9 cellular contexts compared by ENCODE assay signal in the genomic region with DNA sequence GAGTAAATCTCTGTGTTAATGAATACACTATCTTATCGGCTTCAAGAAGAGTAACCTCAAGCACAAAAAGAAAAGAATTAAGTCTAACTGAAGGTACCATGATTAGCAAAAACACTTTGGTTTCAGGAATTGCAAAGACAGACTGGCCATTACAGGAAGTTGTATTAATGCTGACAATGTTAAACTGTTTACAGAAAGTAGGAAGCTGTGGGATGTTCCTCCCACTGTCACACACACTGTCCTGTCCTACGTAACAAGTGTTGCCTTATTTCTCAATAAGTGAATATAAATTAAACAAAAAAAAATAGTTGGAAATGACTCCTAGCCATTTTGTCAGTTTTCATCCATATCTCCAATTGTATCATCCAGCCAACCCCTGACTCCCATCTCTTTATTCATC. TPM values are rescaled to one million over a fixed set of nuclear protein-coding genes. Genes with fewer than 3 reads are reported as not detected.
DNase-seq lines count a peak whose midpoint lies in the region; ATAC-seq and TF ChIP-seq lines count a peak whose summit lies in the region.
"Had no signal": no experiment of that assay in that cellular context is flagged by ENCODE, and none has a peak within 500 bp of the region (broad histone marks: within the 10 kb centered on the region; RNA-seq: fewer than 3 reads in every experiment).

No MANE protein-coding gene starts in this region.

- no peak for TF ChIP-seq POLR2A in tibial nerve (IDR thresholded peaks at IDR 0.05)

- peak overlapping the region; percentile 68 for H3K27ac Mint-ChIP-seq in activated naive CD8-positive, alpha-beta T cell treated with anti-CD3 and anti-CD28 coated beads, Interleukin-2, amount 50 U/mL, for 24 hours

- H3K27me3 Mint-ChIP-seq in activated T-cell treated with anti-CD3 and anti-CD28 coated beads, Interleukin-2, amount 50 U/mL, for 4 hours (ENCODE audit: low read depth) = no peaks in the 10 kb centered on the region
- no peaks in the 10 kb centered on the region for H3K27me3 Mint-ChIP-seq in activated naive CD8-positive, alpha-beta T cell treated with anti-CD3 and anti-CD28 coated beads, Interleukin-2, amount 50 U/mL, for 24 hours

- H3K27me3 ChIP-seq in tibial nerve = no peaks in the 10 kb centered on the region

- DNase-seq in activated T-cell treated with anti-CD3 and anti-CD28 coated beads, Interleukin-2, amount 50 U/mL, for 4 hours = no peak
- no peak for DNase-seq in activated T-cell treated with anti-CD3 and anti-CD28 coated beads for 4 hours
- DNase-seq in activated naive CD8-positive, alpha-beta T cell treated with anti-CD3 and anti-CD28 coated beads, Interleukin-2, amount 50 U/mL, for 24 hours = no peak
- peak; percentile 18 to 30 for DNase-seq in lung microvascular endothelial cell (ENCODE audit: low read depth in 2 of 2)
- no peak for DNase-seq in tibial nerve (ENCODE audit: low spot score in 2 of 2)
- no peak for DNase-seq in hypothalamus (lab: John Stamatoyannopoulos, UW)
- DNase-seq in GM13976 (ENCODE audit: low spot score) = no peak
- DNase-seq: NCI-H1436 had no signal

- ATAC-seq in activated T-cell treated with anti-CD3 and anti-CD28 coated beads, Interleukin-2, amount 50 U/mL, for 4 hours = no peak
- no peak for ATAC-seq in activated naive CD8-positive, alpha-beta T cell treated with anti-CD3 and anti-CD28 coated beads, Interleukin-2, amount 50 U/mL, for 24 hours
- ATAC-seq in GM18519 (IDR thresholded peaks at IDR 0.05; ENCODE audit: low FRiP score, unreplicated experiment) = no peak

- H3K4me1 Mint-ChIP-seq in activated T-cell treated with anti-CD3 and anti-CD28 coated beads, Interleukin-2, amount 50 U/mL, for 4 hours (ENCODE audit: low read depth) = peaks cover 82% of the 10 kb centered on the region
- peaks cover 89% of the 10 kb centered on the region for H3K4me1 Mint-ChIP-seq in activated naive CD8-positive, alpha-beta T cell treated with anti-CD3 and anti-CD28 coated beads, Interleukin-2, amount 50 U/mL, for 24 hours

- 37 to 52% methylated on average over 2 of the region's 2 CpGs for WGBS in tibial nerve, 2 donors

- TF ChIP-seq EP300 in tibial nerve (IDR thresholded peaks at IDR 0.05) = peak in 1 of 2 donors; percentile 70

- TF ChIP-seq CTCF in tibial nerve (IDR thresholded peaks at IDR 0.05) (no peak), GM13976 (IDR thresholded peaks at IDR 0.05; ENCODE audit: borderline replicate concordance, control extremely low read depth, extremely low read depth, insufficient read depth, missing control alignments) (no peak)

- peak overlapping the region; percentile 6 for H3K4me3 Mint-ChIP-seq in activated T-cell treated with anti-CD3 and anti-CD28 coated beads, Interleukin-2, amount 50 U/mL, for 4 hours
- no peak overlapping the region for H3K4me3 Mint-ChIP-seq in activated naive CD8-positive, alpha-beta T cell treated with anti-CD3 and anti-CD28 coated beads, Interleukin-2, amount 50 U/mL, for 24 hours

- no peak overlapping the region for H3K4me3 ChIP-seq in tibial nerve

- H3K36me3 ChIP-seq in tibial nerve = peaks cover 2 to 62% (median 10%) of the 10 kb centered on the region in 3 donors

- H3K36me3 Mint-ChIP-seq in activated T-cell treated with anti-CD3 and anti-CD28 coated beads, Interleukin-2, amount 50 U/mL, for 4 hours (ENCODE audit: insufficient read depth) = peaks cover 45% of the 10 kb centered on the region
- peaks cover 83% of the 10 kb centered on the region for H3K36me3 Mint-ChIP-seq in activated naive CD8-positive, alpha-beta T cell treated with anti-CD3 and anti-CD28 coated beads, Interleukin-2, amount 50 U/mL, for 24 hours (ENCODE audit: low read depth)

- in situ Hi-C loops in GM13976 (cut with MboI; ENCODE audit: low sequenced_read_pairs, unreplicated experiment) = no loop called here

- peaks cover 0 to 88% (median 49%) of the 10 kb centered on the region in 4 donors for H3K4me1 ChIP-seq in tibial nerve

- no peaks in the 10 kb centered on the region for H3K9me3 ChIP-seq in tibial nerve

- H3K27ac ChIP-seq in tibial nerve = peak overlapping the region in 3 of 4 donors; percentile 32 to 81 (median 61)

- H3K9me3 Mint-ChIP-seq in activated T-cell treated with anti-CD3 and anti-CD28 coated beads, Interleukin-2, amount 50 U/mL, for 4 hours = no peaks in the 10 kb centered on the region
- H3K9me3 Mint-ChIP-seq in activated naive CD8-positive, alpha-beta T cell treated with anti-CD3 and anti-CD28 coated beads, Interleukin-2, amount 50 U/mL, for 24 hours = no peaks in the 10 kb centered on the region

RNA-seq across cellular contexts. Expression of a gene that starts 8.6 kb away (rescaled TPM):
- 10 to 100 TPM; 45.7 to 54.9 (median 47.2) TPM for total RNA-seq in activated T-cell treated with anti-CD3 and anti-CD28 coated beads, Interleukin-2, amount 50 U/mL, for 4 hours
- total RNA-seq in lung microvascular endothelial cell (29.6 and 39.9 TPM in 2 replicates), tibial nerve (10 to 100 TPM; 40.2 to 57.2 (median 45.1) TPM)

Comparison
In these comparisons a context has a peak if more than half of its experiments do, and no peak if none do; other contexts are left out.
1. DNase-seq: peak in lung microvascular endothelial cell (2 of 2); none in activated T-cell treated with anti-CD3 and anti-CD28 coated beads, Interleukin-2, amount 50 U/mL, for 4 hours (single experiment), activated T-cell treated with anti-CD3 and anti-CD28 coated beads for 4 hours (single experiment), activated naive CD8-positive, alpha-beta T cell treated with anti-CD3 and anti-CD28 coated beads, Interleukin-2, amount 50 U/mL, for 24 hours (single experiment), tibial nerve (0 of 2), hypothalamus (0 of 51) and GM13976 (single experiment).